ENCODE assay signal across 16 cellular contexts in genomic region chr15:28912422-28912821, GRCh38. TPM values are rescaled to one million over a fixed set of nuclear protein-coding genes. Genes with fewer than 3 reads are reported as not detected.
DNase-seq lines count a peak whose midpoint lies in the region; ATAC-seq and TF ChIP-seq lines count a peak whose summit lies in the region.
"Had no signal": no experiment of that assay in that cellular context is flagged by ENCODE, and none has a peak within 500 bp of the region (broad histone marks: within the 10 kb centered on the region; RNA-seq: fewer than 3 reads in every experiment).

No MANE protein-coding gene starts in this region.

- ATAC-seq in left cardiac atrium (no peak), GM21515 (IDR thresholded peaks at IDR 0.05; ENCODE audit: unreplicated experiment) (no peak), foreskin keratinocyte (no peak), GM21423 (IDR thresholded peaks at IDR 0.05; ENCODE audit: unreplicated experiment) (no peak)
- ATAC-seq: Right ventricle myocardium inferior had no signal

- H3K27ac ChIP-seq in foreskin keratinocyte, result no peak overlapping the region
- H3K27ac ChIP-seq: colonic mucosa, HL-60, uterus had no signal

- no peaks in the 10 kb centered on the region for H3K27me3 ChIP-seq in foreskin keratinocyte
- H3K27me3 ChIP-seq: colonic mucosa, uterus had no signal

- no peak for TF ChIP-seq CTCF in foreskin keratinocyte (conservative IDR thresholded peaks at IDR 0.05)

- intact Hi-C loops in cardiac septum (cut with DNase I), result no loop called here
- intact Hi-C loops in left cardiac atrium (cut with DNase I), result no loop called here

- H3K4me1 ChIP-seq in foreskin keratinocyte, result no peaks in the 10 kb centered on the region
- H3K4me1 ChIP-seq: colonic mucosa, uterus had no signal

- DNase-seq in cardiac septum (ENCODE audit: low spot score), result peak; percentile 41
- DNase-seq in left cardiac atrium, result no peak
- DNase-seq in activated naive CD4-positive, alpha-beta T cell treated with anti-CD3 and anti-CD28 coated beads, Interleukin-2, amount 50 U/mL, for 16 hours, result peak; percentile 3
- DNase-seq in islet precursor cell, result peak; percentile 71
- no peak for DNase-seq in hepatic stellate cell (ENCODE audit: low spot score)
- no peak for DNase-seq in foreskin keratinocyte
- DNase-seq: activated CD4-positive, alpha-beta T cell treated with anti-CD3 and anti-CD28 coated beads, Interleukin-2, amount 10 ng/mL, durations not matched to agents 24 days and 14 days; activated T-cell treated with anti-CD3 and anti-CD28 coated beads, Interleukin-2, amount 50 U/mL, for 4 hours; colonic mucosa; KBM-7; NCI-H1105; uterus had no signal

RNA-seq across cellular contexts. Expression of gene APBA2, which starts 26.6 kb away (rescaled TPM):
- total RNA-seq in cardiac septum (0.57 TPM), left cardiac atrium (under 1 TPM; 0.73 to 0.85 TPM), foreskin keratinocyte (13.9 and 21.1 TPM in 2 replicates)
- polyA plus RNA-seq in foreskin keratinocyte, result 7.3 and 11.3 TPM in 2 replicates

Comparison
In these comparisons a context has a peak if more than half of its experiments do, and no peak if none do; other contexts are left out.
1. DNase-seq: peak in cardiac septum (single experiment), activated naive CD4-positive, alpha-beta T cell treated with anti-CD3 and anti-CD28 coated beads, Interleukin-2, amount 50 U/mL, for 16 hours (single experiment) and islet precursor cell (single experiment); none in left cardiac atrium (single experiment), hepatic stellate cell (single experiment) and foreskin keratinocyte (0 of 2).